18 cellular contexts compared by ENCODE assay signal in the genomic region with DNA sequence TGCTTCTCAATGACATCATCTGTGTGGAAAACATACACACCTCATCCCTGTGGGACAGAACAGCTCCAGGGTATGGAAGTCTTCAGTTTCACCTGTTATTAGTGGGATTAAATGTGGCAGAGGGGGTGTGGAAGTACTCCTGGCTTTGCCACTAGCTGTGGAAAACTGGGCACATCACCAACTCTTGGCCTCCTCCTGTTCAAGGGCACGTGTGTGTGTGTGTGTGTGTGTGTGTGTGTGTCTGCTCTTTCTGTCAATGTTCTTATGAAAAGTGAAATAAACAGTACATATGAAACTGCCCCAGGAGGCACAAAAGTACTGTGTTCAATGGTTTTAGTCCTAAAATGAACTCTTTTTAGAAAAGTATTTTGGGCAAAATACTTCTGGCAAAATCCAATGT.
"Had no signal": no experiment of that assay in that cellular context is flagged by ENCODE, and none has a peak within 500 bp of the region (broad histone marks: within the 10 kb centered on the region; RNA-seq: fewer than 3 reads in every experiment).

No MANE protein-coding gene starts in this region.

- DNase-seq: IMR-90, Karpas-422, KG1, MM.1S, NCI-H1092 treated with DMSO at 0.1 percent for 48 hours, NCI-H1436, NCI-H187, NCI-H2029, NCI-H2081 treated with DMSO at 0.1 percent for 48 hours, NCI-H2171, NCI-H226, NCI-H446, NCI-H510A, NCI-H524 treated with DMSO at 0.1 percent for 48 hours, NCI-H82, Right ventricle myocardium superior, RPMI8226, SIG-M5 had no signal
